Comparison of ENCODE assay signal across 9 cellular contexts in the genomic region with DNA sequence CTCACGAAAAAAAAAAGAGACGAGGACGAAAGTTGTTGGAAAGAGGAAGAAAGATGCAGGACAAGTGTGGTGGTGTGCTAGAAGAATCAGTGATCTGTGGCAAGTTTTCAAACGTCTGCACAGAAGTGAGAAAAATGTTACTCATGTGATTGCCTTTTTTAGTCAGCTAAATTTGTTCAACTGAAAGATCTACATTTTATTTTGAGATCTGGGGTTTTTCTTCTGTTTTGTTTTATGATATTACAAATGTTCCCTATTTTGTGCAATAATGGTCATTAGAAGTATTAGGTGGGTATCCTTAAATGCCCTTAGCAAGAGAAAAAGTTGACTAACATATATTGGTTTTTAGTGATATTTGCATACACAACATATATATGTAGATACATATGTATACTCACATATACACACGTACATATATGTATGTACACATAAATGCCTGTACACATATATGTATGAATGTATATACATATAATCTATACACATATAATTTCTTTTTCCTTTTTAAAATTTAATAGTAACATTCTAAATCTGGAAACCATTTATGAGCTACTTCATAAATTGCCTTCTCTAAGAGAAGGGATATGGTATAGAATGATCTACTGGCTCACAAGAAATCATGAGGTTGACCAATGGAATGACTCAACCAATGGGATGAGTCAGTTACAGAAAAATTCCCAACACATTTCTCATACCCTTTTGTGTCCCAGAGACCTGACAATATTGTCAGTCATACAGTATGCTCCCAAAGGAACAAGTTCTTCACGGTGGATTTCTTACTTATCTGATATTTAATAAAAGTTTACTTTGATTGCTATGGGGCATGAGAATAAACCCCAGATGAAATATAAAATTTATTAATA. TPM values are rescaled to one million over a fixed set of nuclear protein-coding genes. Genes with fewer than 3 reads are reported as not detected.
A peak's percentile ranks its signal among the peaks of the same experiment; 100 is the strongest.
DNase-seq lines count a peak whose midpoint lies in the region; ATAC-seq, FAIRE-seq and TF ChIP-seq lines count a peak whose summit lies in the region.
"Had no signal": no experiment of that assay in that cellular context is flagged by ENCODE, and none has a peak within 500 bp of the region (broad histone marks: within the 10 kb centered on the region; RNA-seq: fewer than 3 reads in every experiment).

No MANE protein-coding gene starts in this region.

- H3K9me3 ChIP-seq in smooth muscle cell (replicated peaks; ENCODE audit: low read depth), result no peaks in the 10 kb centered on the region

- H3K4me1 ChIP-seq in smooth muscle cell (ENCODE audit: low read depth), result no peaks in the 10 kb centered on the region

- H3K9ac ChIP-seq in smooth muscle cell (ENCODE audit: low read depth), result no peak overlapping the region

- H3K36me3 ChIP-seq in smooth muscle cell (ENCODE audit: low read depth), result no peaks in the 10 kb centered on the region

- no peaks in the 10 kb centered on the region for H4K20me1 ChIP-seq in smooth muscle cell (ENCODE audit: low read depth)

- no peak overlapping the region for H2AFZ ChIP-seq in smooth muscle cell (ENCODE audit: low read depth)

- DNase-seq in GM19239 (ENCODE audit: insufficient read length, low spot score) (no peak), smooth muscle cell (lab: John Stamatoyannopoulos, UW; ENCODE audit: unreplicated experiment) (no peak), NCI-H1092 treated with DMSO at 0.1 percent for 48 hours (lab: John Stamatoyannopoulos, UW) (no peak), NCI-H128 (lab: John Stamatoyannopoulos, UW; ENCODE audit: unreplicated experiment) (no peak)
- DNase-seq in activated CD8-positive, alpha-beta memory T cell treated with anti-CD3 and anti-CD28 coated beads for 24 hours, result no peak
- DNase-seq in activated CD4-positive, alpha-beta T cell treated with anti-CD3 and anti-CD28 coated beads, Interleukin-2, amount 50 U/mL, for 4 hours, result no peak

- FAIRE-seq in GM19239 (lab: Jason Lieb, UNC), result peak; percentile 76

- no peaks in the 10 kb centered on the region for H3K27me3 ChIP-seq in smooth muscle cell (ENCODE audit: low read depth)

- H3K4me3 ChIP-seq in smooth muscle cell, result no peak overlapping the region

- no peak overlapping the region for H3K4me2 ChIP-seq in smooth muscle cell

- H3K79me2 ChIP-seq in smooth muscle cell (ENCODE audit: low read depth), result no peaks in the 10 kb centered on the region

- H3F3A ChIP-seq in smooth muscle cell (ENCODE audit: low read depth), result no peaks in the 10 kb centered on the region

- WGBS in smooth muscle cell (ENCODE audit: low lambda C conversion rate), result 77% methylated on average over 6 of the region's 6 CpGs

- no peak for TF ChIP-seq CTCF in smooth muscle cell (IDR thresholded peaks at IDR 0.05; ENCODE audit: borderline replicate concordance, insufficient read depth, poor library complexity, severe bottlenecking)

- peak overlapping the region; percentile 46 for H3K27ac ChIP-seq in smooth muscle cell (ENCODE audit: low read depth)

- ATAC-seq in HG03064 (IDR thresholded peaks at IDR 0.05; ENCODE audit: low read depth, unreplicated experiment) (peak; percentile 92), SK-N-SH treated with all-trans-retinoic acid at 6 μM for 48 hours (peak; percentile 82)

TF ChIP-seq in SK-N-SH treated with all-trans-retinoic acid at 6 μM for 48 hours, 23 proteins besides CTCF, POLR2A, EP300 and RAD21:
- TF ChIP-seq, protein P1, sequence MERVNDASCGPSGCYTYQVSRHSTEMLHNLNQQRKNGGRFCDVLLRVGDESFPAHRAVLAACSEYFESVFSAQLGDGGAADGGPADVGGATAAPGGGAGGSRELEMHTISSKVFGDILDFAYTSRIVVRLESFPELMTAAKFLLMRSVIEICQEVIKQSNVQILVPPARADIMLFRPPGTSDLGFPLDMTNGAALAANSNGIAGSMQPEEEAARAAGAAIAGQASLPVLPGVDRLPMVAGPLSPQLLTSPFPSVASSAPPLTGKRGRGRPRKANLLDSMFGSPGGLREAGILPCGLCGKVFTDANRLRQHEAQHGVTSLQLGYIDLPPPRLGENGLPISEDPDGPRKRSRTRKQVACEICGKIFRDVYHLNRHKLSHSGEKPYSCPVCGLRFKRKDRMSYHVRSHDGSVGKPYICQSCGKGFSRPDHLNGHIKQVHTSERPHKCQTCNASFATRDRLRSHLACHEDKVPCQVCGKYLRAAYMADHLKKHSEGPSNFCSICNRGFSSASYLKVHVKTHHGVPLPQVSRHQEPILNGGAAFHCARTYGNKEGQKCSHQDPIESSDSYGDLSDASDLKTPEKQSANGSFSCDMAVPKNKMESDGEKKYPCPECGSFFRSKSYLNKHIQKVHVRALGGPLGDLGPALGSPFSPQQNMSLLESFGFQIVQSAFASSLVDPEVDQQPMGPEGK (CRISPR knock-in tag; IDR thresholded peaks at IDR 0.05; ENCODE audit: borderline replicate concordance), result no peak
- TF ChIP-seq, protein P2, sequence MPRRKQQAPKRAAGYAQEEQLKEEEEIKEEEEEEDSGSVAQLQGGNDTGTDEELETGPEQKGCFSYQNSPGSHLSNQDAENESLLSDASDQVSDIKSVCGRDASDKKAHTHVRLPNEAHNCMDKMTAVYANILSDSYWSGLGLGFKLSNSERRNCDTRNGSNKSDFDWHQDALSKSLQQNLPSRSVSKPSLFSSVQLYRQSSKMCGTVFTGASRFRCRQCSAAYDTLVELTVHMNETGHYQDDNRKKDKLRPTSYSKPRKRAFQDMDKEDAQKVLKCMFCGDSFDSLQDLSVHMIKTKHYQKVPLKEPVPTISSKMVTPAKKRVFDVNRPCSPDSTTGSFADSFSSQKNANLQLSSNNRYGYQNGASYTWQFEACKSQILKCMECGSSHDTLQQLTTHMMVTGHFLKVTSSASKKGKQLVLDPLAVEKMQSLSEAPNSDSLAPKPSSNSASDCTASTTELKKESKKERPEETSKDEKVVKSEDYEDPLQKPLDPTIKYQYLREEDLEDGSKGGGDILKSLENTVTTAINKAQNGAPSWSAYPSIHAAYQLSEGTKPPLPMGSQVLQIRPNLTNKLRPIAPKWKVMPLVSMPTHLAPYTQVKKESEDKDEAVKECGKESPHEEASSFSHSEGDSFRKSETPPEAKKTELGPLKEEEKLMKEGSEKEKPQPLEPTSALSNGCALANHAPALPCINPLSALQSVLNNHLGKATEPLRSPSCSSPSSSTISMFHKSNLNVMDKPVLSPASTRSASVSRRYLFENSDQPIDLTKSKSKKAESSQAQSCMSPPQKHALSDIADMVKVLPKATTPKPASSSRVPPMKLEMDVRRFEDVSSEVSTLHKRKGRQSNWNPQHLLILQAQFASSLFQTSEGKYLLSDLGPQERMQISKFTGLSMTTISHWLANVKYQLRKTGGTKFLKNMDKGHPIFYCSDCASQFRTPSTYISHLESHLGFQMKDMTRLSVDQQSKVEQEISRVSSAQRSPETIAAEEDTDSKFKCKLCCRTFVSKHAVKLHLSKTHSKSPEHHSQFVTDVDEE (CRISPR knock-in tag; IDR thresholded peaks at IDR 0.05), result no peak
- TF ChIP-seq SNAI2 (CRISPR knock-in tag; IDR thresholded peaks at IDR 0.05) (no peak), TOX (CRISPR knock-in tag; IDR thresholded peaks at IDR 0.05; ENCODE audit: borderline replicate concordance) (no peak), BACH2 (CRISPR knock-in tag; IDR thresholded peaks at IDR 0.05; ENCODE audit: borderline replicate concordance) (no peak), TCF4 (CRISPR knock-in tag; IDR thresholded peaks at IDR 0.05; ENCODE audit: borderline replicate concordance) (no peak), CREB5 (CRISPR knock-in tag; IDR thresholded peaks at IDR 0.05; ENCODE audit: low read depth) (no peak), ARNTL (CRISPR knock-in tag; IDR thresholded peaks at IDR 0.05; ENCODE audit: borderline replicate concordance, low read depth) (no peak), ZNF565 (CRISPR knock-in tag; conservative IDR thresholded peaks at IDR 0.05; ENCODE audit: low read depth) (no peak), ESRRG (CRISPR knock-in tag; IDR thresholded peaks at IDR 0.05) (no peak)
- TF ChIP-seq, protein P3, sequence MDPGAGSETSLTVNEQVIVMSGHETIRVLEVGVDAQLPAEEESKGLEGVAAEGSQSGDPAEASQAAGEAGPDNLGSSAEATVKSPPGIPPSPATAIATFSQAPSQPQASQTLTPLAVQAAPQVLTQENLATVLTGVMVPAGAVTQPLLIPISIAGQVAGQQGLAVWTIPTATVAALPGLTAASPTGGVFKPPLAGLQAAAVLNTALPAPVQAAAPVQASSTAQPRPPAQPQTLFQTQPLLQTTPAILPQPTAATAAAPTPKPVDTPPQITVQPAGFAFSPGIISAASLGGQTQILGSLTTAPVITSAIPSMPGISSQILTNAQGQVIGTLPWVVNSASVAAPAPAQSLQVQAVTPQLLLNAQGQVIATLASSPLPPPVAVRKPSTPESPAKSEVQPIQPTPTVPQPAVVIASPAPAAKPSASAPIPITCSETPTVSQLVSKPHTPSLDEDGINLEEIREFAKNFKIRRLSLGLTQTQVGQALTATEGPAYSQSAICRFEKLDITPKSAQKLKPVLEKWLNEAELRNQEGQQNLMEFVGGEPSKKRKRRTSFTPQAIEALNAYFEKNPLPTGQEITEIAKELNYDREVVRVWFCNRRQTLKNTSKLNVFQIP (CRISPR knock-in tag; IDR thresholded peaks at IDR 0.05; ENCODE audit: borderline replicate concordance, low read depth), result no peak

RNA-seq across cellular contexts. Expression of gene SLC39A12, which starts 38.4 kb away (rescaled TPM):
- not detected in 2 replicates for total RNA-seq in smooth muscle cell
- not detected in 2 replicates for polyA plus RNA-seq in smooth muscle cell
- polyA plus RNA-seq: neural cell had no signal
